ENCODE assay signal across 12 cellular contexts in genomic region chr1:199151634-199152429, GRCh38.
A peak's percentile ranks its signal among the peaks of the same experiment; 100 is the strongest.
DNase-seq lines count a peak whose midpoint lies in the region; ATAC-seq, FAIRE-seq and TF ChIP-seq lines count a peak whose summit lies in the region.
"Had no signal": no experiment of that assay in that cellular context is flagged by ENCODE, and none has a peak within 500 bp of the region (broad histone marks: within the 10 kb centered on the region; RNA-seq: fewer than 3 reads in every experiment).

No MANE protein-coding gene starts in this region.

- H2AFZ ChIP-seq in mammary epithelial cell (ENCODE audit: low read depth, low read length) = no peak overlapping the region

- WGBS in mammary epithelial cell (ENCODE audit: low coverage, missing lambda C conversion rate) = 74% methylated on average over 6 of the region's 6 CpGs

- H3K4me1 Mint-ChIP-seq in stimulated activated memory B cell treated with anti-CD40 and anti-IgM and Interleukin-4, amounts not matched to agents 10 μg/mL and 1 μg/mL and 100 μg/mL, for 72 hours = peaks cover 15% of the 10 kb centered on the region

- ATAC-seq in GM19035 (IDR thresholded peaks at IDR 0.05; ENCODE audit: unreplicated experiment) (peak; percentile 56), HG02678 (IDR thresholded peaks at IDR 0.05; ENCODE audit: unreplicated experiment) (peak; percentile 66), HG03565 (IDR thresholded peaks at IDR 0.05; ENCODE audit: unreplicated experiment) (peak; percentile 49)
- peak; percentile 53 for ATAC-seq in stimulated activated memory B cell treated with anti-CD40 and anti-IgM and Interleukin-4, amounts not matched to agents 10 μg/mL and 1 μg/mL and 100 μg/mL, for 72 hours

- no TSS peak for BruUV-seq in mammary epithelial cell (replicated peaks; lab: Mats Ljungman, UMichigan)

- DNase-seq in kidney (no peak), SKM-1 (lab: John Stamatoyannopoulos, UW; ENCODE audit: unreplicated experiment) (no peak), HUDEP-2 (lab: John Stamatoyannopoulos, UW; ENCODE audit: unreplicated experiment in 76 of 76) (no peak), mammary epithelial cell (no peak)
- DNase-seq: activated gamma-delta T cell, dermis blood vessel endothelial cell, MG63 had no signal

- FAIRE-seq in kidney (lab: Jason Lieb, UNC) = no peak
- FAIRE-seq: RCC 7860 had no signal

- intact Hi-C loops in kidney (cut with DNase I) = no loop called here
- intact Hi-C loops in mammary epithelial cell (cut with micrococcal nuclease) = no loop called here

- no peaks in the 10 kb centered on the region for H4K20me1 ChIP-seq in mammary epithelial cell (ENCODE audit: insufficient read depth, low read length)

- peaks cover 9% of the 10 kb centered on the region for H3K27me3 ChIP-seq in mammary epithelial cell (ENCODE audit: insufficient read depth, low read length)
- H3K27me3 ChIP-seq: MG63 had no signal

- H3K9me3 Mint-ChIP-seq in stimulated activated memory B cell treated with anti-CD40 and anti-IgM and Interleukin-4, amounts not matched to agents 10 μg/mL and 1 μg/mL and 100 μg/mL, for 72 hours = no peaks in the 10 kb centered on the region

- TF ChIP-seq CTCF in kidney (IDR thresholded peaks at IDR 0.05; ENCODE audit: borderline replicate concordance, extremely low read depth, insufficient read depth) = no peak
- TF ChIP-seq CTCF in mammary epithelial cell (conservative IDR thresholded peaks at IDR 0.05 in 1 of 2, IDR thresholded peaks at IDR 0.05 in 1 of 2; ENCODE audit: extremely low read depth in 1 of 2, insufficient read depth in 1 of 2, low read depth in 1 of 2, low read length in 2 of 2) = no peak

- H3K79me2 ChIP-seq in mammary epithelial cell (ENCODE audit: insufficient read depth, low read length) = no peaks in the 10 kb centered on the region

- H3K9me3 ChIP-seq in kidney (ENCODE audit: control insufficient read depth in 1 of 2, low read length in 2 of 2) = no peaks in the 10 kb centered on the region
- no peaks in the 10 kb centered on the region for H3K9me3 ChIP-seq in mammary epithelial cell (replicated peaks; ENCODE audit: insufficient read depth, low read length)
- H3K9me3 ChIP-seq: MG63 had no signal

- H3K27ac ChIP-seq in kidney (ENCODE audit: low read depth in 2 of 2, low read length in 2 of 2) (no peak overlapping the region), mammary epithelial cell (ENCODE audit: insufficient read depth, low read depth, low read length) (no peak overlapping the region)

- in situ Hi-C loops in mammary epithelial cell (cut with MboI; ENCODE audit: low sequenced_read_pairs in 2 of 2) = no loop called here

- peaks cover 47% of the 10 kb centered on the region for H3K27me3 Mint-ChIP-seq in stimulated activated memory B cell treated with anti-CD40 and anti-IgM and Interleukin-4, amounts not matched to agents 10 μg/mL and 1 μg/mL and 100 μg/mL, for 72 hours

- H3K36me3 ChIP-seq in kidney (ENCODE audit: control insufficient read depth in 1 of 2, insufficient read depth in 2 of 2, low read length in 2 of 2) = no peaks in the 10 kb centered on the region
- H3K36me3 ChIP-seq in mammary epithelial cell (ENCODE audit: insufficient read depth, low read length) = no peaks in the 10 kb centered on the region
- H3K36me3 ChIP-seq: MG63 had no signal

- H3K27ac Mint-ChIP-seq in stimulated activated memory B cell treated with anti-CD40 and anti-IgM and Interleukin-4, amounts not matched to agents 10 μg/mL and 1 μg/mL and 100 μg/mL, for 72 hours = peak overlapping the region; percentile 11

- no peak overlapping the region for H3K4me2 ChIP-seq in mammary epithelial cell (ENCODE audit: insufficient read depth, low read depth, low read length)

- dilution Hi-C loops in mammary epithelial cell (cut with HindIII; ENCODE audit: low sequenced_read_pairs) = no loop called here

- CTCF ChIA-PET in mammary epithelial cell (lab: Charles Lee; ENCODE audit: low non-redundant PET) = no interaction called here

- no peaks in the 10 kb centered on the region for H3K36me3 Mint-ChIP-seq in stimulated activated memory B cell treated with anti-CD40 and anti-IgM and Interleukin-4, amounts not matched to agents 10 μg/mL and 1 μg/mL and 100 μg/mL, for 72 hours

- H3K4me3 ChIP-seq in kidney (ENCODE audit: low read length in 2 of 2) = no peak overlapping the region
- no peak overlapping the region for H3K4me3 ChIP-seq in mammary epithelial cell (replicated peaks in 1 of 3; ENCODE audit: insufficient read depth in 1 of 3, low read depth in 2 of 3, low read length in 3 of 3)
- H3K4me3 ChIP-seq: MG63 had no signal

- H3K9ac ChIP-seq in kidney (ENCODE audit: low read length in 2 of 2) (no peak overlapping the region), mammary epithelial cell (ENCODE audit: insufficient read depth, low read length) (no peak overlapping the region)

- H3K4me1 ChIP-seq in kidney (ENCODE audit: control insufficient read depth in 1 of 2, insufficient read depth in 1 of 2, low read depth in 1 of 2, low read length in 2 of 2) (no peaks in the 10 kb centered on the region), mammary epithelial cell (ENCODE audit: insufficient read depth, low read length) (no peaks in the 10 kb centered on the region)

- peak overlapping the region; percentile 12 for H3K4me3 Mint-ChIP-seq in stimulated activated memory B cell treated with anti-CD40 and anti-IgM and Interleukin-4, amounts not matched to agents 10 μg/mL and 1 μg/mL and 100 μg/mL, for 72 hours
